Comparison of ENCODE assay signal across 1 cellular context in genomic region chr3:5162102-5162501, GRCh38.
TF ChIP-seq lines count a peak whose summit lies in the region.

No MANE protein-coding gene starts in this region.

TF ChIP-seq in SK-N-SH, 30 proteins besides CTCF, POLR2A, EP300 and RAD21 (continued from another document):
- TF ChIP-seq ZBTB33 (IDR thresholded peaks at IDR 0.05; ENCODE audit: borderline replicate concordance, low read depth) (no peak), NRF1 (IDR thresholded peaks at IDR 0.05; ENCODE audit: low read depth, low read length) (no peak), RXRA (IDR thresholded peaks at IDR 0.05; ENCODE audit: borderline replicate concordance, low read depth) (peak; percentile 34; the same call in 1 of the 2 replicates), MAX (IDR thresholded peaks at IDR 0.05; ENCODE audit: low read depth) (no peak), SIN3A (IDR thresholded peaks at IDR 0.05; ENCODE audit: borderline replicate concordance, low read depth, low read length) (no peak), CHD2 (IDR thresholded peaks at IDR 0.05; ENCODE audit: low read length, partially characterized antibody) (no peak), TAF1 (IDR thresholded peaks at IDR 0.05; ENCODE audit: borderline replicate concordance, low read depth, low read length) (no peak), RFX5 (IDR thresholded peaks at IDR 0.05; ENCODE audit: low read length) (no peak), JUND (IDR thresholded peaks at IDR 0.05) (peak; percentile 50), RCOR1 (IDR thresholded peaks at IDR 0.05; ENCODE audit: low read length) (no peak), REST (IDR thresholded peaks at IDR 0.05; ENCODE audit: low read depth, low read length) (no peak), PBX3 (IDR thresholded peaks at IDR 0.05) (peak; percentile 76), TCF12 (IDR thresholded peaks at IDR 0.05) (peak; percentile 46), FOSL2 (IDR thresholded peaks at IDR 0.05; ENCODE audit: borderline replicate concordance, low read depth) (peak; percentile 20; the same call in 1 of the 2 replicates), ELF1 (IDR thresholded peaks at IDR 0.05) (no peak)
